ENCODE assay signal across 12 cellular contexts in genomic region chr10:8063128-8063908, GRCh38. TPM values are rescaled to one million over a fixed set of nuclear protein-coding genes. Genes with fewer than 3 reads are reported as not detected.
DNase-seq lines count a peak whose midpoint lies in the region; ATAC-seq and TF ChIP-seq lines count a peak whose summit lies in the region.
"Had no signal": no experiment of that assay in that cellular context is flagged by ENCODE, and none has a peak within 500 bp of the region (broad histone marks: within the 10 kb centered on the region; RNA-seq: fewer than 3 reads in every experiment).

No MANE protein-coding gene starts in this region.

- H3K4me1 Mint-ChIP-seq in activated CD4-positive, alpha-beta T cell treated with anti-CD3 and anti-CD28 coated beads, Interleukin-2, amount 10 ng/mL, durations not matched to agents 24 days and 14 days: peaks cover 87% of the 10 kb centered on the region

- H3K9ac ChIP-seq in Loucy (ENCODE audit: low read depth, low read length, poor library complexity, severe bottlenecking) (peak overlapping the region; percentile 99), iPS-15b (ENCODE audit: low read depth, low read length) (no peak overlapping the region), parathyroid adenoma (peak overlapping the region; percentile 86)
- H3K9ac ChIP-seq: GM23248 had no signal

- H3K9me3 Mint-ChIP-seq in activated CD4-positive, alpha-beta T cell treated with anti-CD3 and anti-CD28 coated beads, Interleukin-2, amount 10 ng/mL, durations not matched to agents 24 days and 14 days: no peaks in the 10 kb centered on the region
- H3K9me3 Mint-ChIP-seq: activated naive CD4-positive, alpha-beta T cell treated with anti-CD3 and anti-CD28 coated beads for 36 hours had no signal

- H3K4me3 ChIP-seq in Loucy (ENCODE audit: low read length, poor library complexity, severe bottlenecking) (peak overlapping the region; percentile 97), iPS-15b (ENCODE audit: low read depth, low read length) (peak overlapping the region; percentile 43), parathyroid adenoma (ENCODE audit: low read depth, low read length) (peak overlapping the region; percentile 79)
- H3K4me3 ChIP-seq: A549, GM23248 had no signal

- H3K4me2 ChIP-seq in Loucy (ENCODE audit: low read depth, low read length, poor library complexity, severe bottlenecking) (peak overlapping the region; percentile 85), parathyroid adenoma (ENCODE audit: low read length) (peak overlapping the region; percentile 88)
- H3K4me2 ChIP-seq: A549 had no signal

- H3F3A ChIP-seq in Loucy (ENCODE audit: low read depth): peaks cover 24% of the 10 kb centered on the region

- H2AFZ ChIP-seq in Loucy (ENCODE audit: low read length): no peak overlapping the region
- no peak overlapping the region for H2AFZ ChIP-seq in parathyroid adenoma
- H2AFZ ChIP-seq: GM23248 had no signal

- H3K27ac ChIP-seq in parathyroid adenoma: peak overlapping the region; percentile 98
- H3K27ac ChIP-seq: A549, GM23248 had no signal

- H3K4me3 Mint-ChIP-seq in activated CD4-positive, alpha-beta T cell treated with anti-CD3 and anti-CD28 coated beads, Interleukin-2, amount 10 ng/mL, durations not matched to agents 24 days and 14 days: peak overlapping the region; percentile 90
- H3K4me3 Mint-ChIP-seq: activated naive CD4-positive, alpha-beta T cell treated with anti-CD3 and anti-CD28 coated beads for 36 hours had no signal

- H3K27me3 ChIP-seq in Loucy (ENCODE audit: insufficient read depth, low read length, poor library complexity, severe bottlenecking) (peaks cover 9% of the 10 kb centered on the region), iPS-15b (ENCODE audit: control insufficient read depth, insufficient read depth, low read length) (peaks cover 73% of the 10 kb centered on the region), parathyroid adenoma (ENCODE audit: control insufficient read depth, insufficient read depth, low read length) (no peaks in the 10 kb centered on the region)

- no peaks in the 10 kb centered on the region for H3K9me3 ChIP-seq in Loucy (ENCODE audit: insufficient read depth, low read depth, low read length)
- H3K9me3 ChIP-seq in iPS-15b (ENCODE audit: control insufficient read depth, insufficient read depth, low read length): no peaks in the 10 kb centered on the region
- H3K9me3 ChIP-seq in parathyroid adenoma (ENCODE audit: control insufficient read depth, low read length): no peaks in the 10 kb centered on the region
- H3K9me3 ChIP-seq: A549 had no signal

- peaks cover 94% of the 10 kb centered on the region for H4K20me1 ChIP-seq in Loucy (ENCODE audit: insufficient read depth, low read length, poor library complexity, severe bottlenecking)

- TF ChIP-seq CTCF in Loucy (conservative IDR thresholded peaks at IDR 0.05; ENCODE audit: low read length): no peak
- no peak for TF ChIP-seq CTCF in parathyroid adenoma (IDR thresholded peaks at IDR 0.05)

- H3K36me3 ChIP-seq in Loucy (ENCODE audit: insufficient read depth, low read length) (peaks cover 97% of the 10 kb centered on the region), iPS-15b (ENCODE audit: control insufficient read depth, insufficient read depth, low read length) (no peaks in the 10 kb centered on the region), parathyroid adenoma (ENCODE audit: control insufficient read depth, insufficient read depth, low read length) (peaks cover 21% of the 10 kb centered on the region)

- peak overlapping the region; percentile 93 for H3K27ac Mint-ChIP-seq in activated CD4-positive, alpha-beta T cell treated with anti-CD3 and anti-CD28 coated beads, Interleukin-2, amount 10 ng/mL, durations not matched to agents 24 days and 14 days
- H3K27ac Mint-ChIP-seq: activated naive CD4-positive, alpha-beta T cell treated with anti-CD3 and anti-CD28 coated beads for 36 hours had no signal

- no peaks in the 10 kb centered on the region for H3K9me2 ChIP-seq in Loucy (replicated peaks; ENCODE audit: low read depth, low read length)

- H3K27me3 Mint-ChIP-seq in activated CD4-positive, alpha-beta T cell treated with anti-CD3 and anti-CD28 coated beads, Interleukin-2, amount 10 ng/mL, durations not matched to agents 24 days and 14 days: peaks cover 2% of the 10 kb centered on the region

- H3K36me3 Mint-ChIP-seq in activated CD4-positive, alpha-beta T cell treated with anti-CD3 and anti-CD28 coated beads, Interleukin-2, amount 10 ng/mL, durations not matched to agents 24 days and 14 days (ENCODE audit: low read depth): peaks cover 93% of the 10 kb centered on the region

- intact Hi-C loops in activated CD4-positive, alpha-beta T cell treated with anti-CD3 and anti-CD28 coated beads, Interleukin-2, amount 10 ng/mL, durations not matched to agents 24 days and 14 days (cut with micrococcal nuclease): no loop called here

- no peak for ATAC-seq in HG02852 (IDR thresholded peaks at IDR 0.05; ENCODE audit: unreplicated experiment)
- ATAC-seq: A549 had no signal

- DNase-seq in activated CD4-positive, alpha-beta T cell treated with anti-CD3 and anti-CD28 coated beads, Interleukin-2, amount 10 ng/mL, durations not matched to agents 24 days and 14 days: no peak
- DNase-seq in activated CD4-positive, alpha-beta T cell treated with anti-CD3 and anti-CD28 coated beads for 4 hours: no peak
- no peak for DNase-seq in DMS 273 (lab: John Stamatoyannopoulos, UW; ENCODE audit: unreplicated experiment)
- DNase-seq in DMS53 (lab: John Stamatoyannopoulos, UW): no peak
- DNase-seq: activated naive CD4-positive, alpha-beta T cell treated with anti-CD3 and anti-CD28 coated beads for 36 hours; caudate nucleus; GM23248 had no signal

- H3K79me2 ChIP-seq in Loucy (ENCODE audit: insufficient read depth, low read length): peaks cover 100% of the 10 kb centered on the region
- peaks cover 52% of the 10 kb centered on the region for H3K79me2 ChIP-seq in parathyroid adenoma

- peaks cover 69% of the 10 kb centered on the region for H3K4me1 ChIP-seq in Loucy (ENCODE audit: insufficient read depth, low read length, poor library complexity, severe bottlenecking)
- peaks cover 40% of the 10 kb centered on the region for H3K4me1 ChIP-seq in iPS-15b (ENCODE audit: control insufficient read depth, insufficient read depth, low read length)
- H3K4me1 ChIP-seq in parathyroid adenoma: no peaks in the 10 kb centered on the region

RNA-seq across cellular contexts. Expression of gene GATA3, which starts 8.8 kb away (rescaled TPM):
- 79.7 and 81.0 TPM in 2 replicates for total RNA-seq in activated CD4-positive, alpha-beta T cell treated with anti-CD3 and anti-CD28 coated beads, Interleukin-2, amount 10 ng/mL, durations not matched to agents 24 days and 14 days
- total RNA-seq: GM23248 had no signal

Comparison
In these comparisons a context has a peak if more than half of its experiments do, and no peak if none do; other contexts are left out.
1. H3K4me3 ChIP-seq: peak in every context shown above with its lines; median percentile 97 in Loucy; 79 in parathyroid adenoma; 43 in iPS-15b.